Comparison of ENCODE assay signal across 10 cellular contexts in genomic region chr10:44980309-44981171, GRCh38. TPM values are rescaled to one million over a fixed set of nuclear protein-coding genes. Genes with fewer than 3 reads are reported as not detected.
DNase-seq lines count a peak whose midpoint lies in the region; ATAC-seq and TF ChIP-seq lines count a peak whose summit lies in the region.
"Had no signal": no experiment of that assay in that cellular context is flagged by ENCODE, and none has a peak within 500 bp of the region (broad histone marks: within the 10 kb centered on the region; RNA-seq: fewer than 3 reads in every experiment).

No MANE protein-coding gene starts in this region.

- POLR2A ChIA-PET in naive thymus-derived CD4-positive, alpha-beta T cell (lab: Charles Lee): no interaction called here

- H3K36me3 Mint-ChIP-seq in chondrocyte (ENCODE audit: low read depth): peaks cover 6% of the 10 kb centered on the region
- H3K36me3 Mint-ChIP-seq in naive thymus-derived CD4-positive, alpha-beta T cell: peaks cover 0 to 5% (median 0%) of the 10 kb centered on the region in 5 donors

- WGBS in transverse colon (ENCODE audit: low coverage in 1 of 2), 2 donors: 60 to 81% methylated on average over 1 to 14 of the region's 14 CpGs

- no peaks in the 10 kb centered on the region for H3K9me3 ChIP-seq in transverse colon
- H3K9me3 ChIP-seq in naive thymus-derived CD4-positive, alpha-beta T cell (ENCODE audit: control insufficient read depth in 2 of 3, low read length in 3 of 3): no peaks in the 10 kb centered on the region
- H3K9me3 ChIP-seq: prostate gland had no signal

- in situ Hi-C loops in transverse colon (cut with MboI; ENCODE audit: low pct_ligation_motif_present in 1 of 4, low pct_unique_long_range_greater_than_20kb in 1 of 4, low sequenced_read_pairs in 3 of 4): no loop called here

- intact Hi-C loops in transverse colon (cut with DNase I; ENCODE audit: low total_unique reads): no loop called here
- intact Hi-C loops in naive thymus-derived CD4-positive, alpha-beta T cell (cut with micrococcal nuclease): no loop called here

- no peaks in the 10 kb centered on the region for H3K36me3 ChIP-seq in transverse colon
- no peaks in the 10 kb centered on the region for H3K36me3 ChIP-seq in naive thymus-derived CD4-positive, alpha-beta T cell (ENCODE audit: control insufficient read depth in 2 of 3, insufficient read depth in 3 of 3, low read length in 3 of 3)
- H3K36me3 ChIP-seq: prostate gland had no signal

- H3K4me1 Mint-ChIP-seq in chondrocyte (ENCODE audit: low read depth): peaks cover 92% of the 10 kb centered on the region
- H3K4me1 Mint-ChIP-seq in naive thymus-derived CD4-positive, alpha-beta T cell: peaks cover 0 to 36% (median 14%) of the 10 kb centered on the region in 7 donors

- H3K27me3 ChIP-seq in transverse colon: no peaks in the 10 kb centered on the region
- no peaks in the 10 kb centered on the region for H3K27me3 ChIP-seq in naive thymus-derived CD4-positive, alpha-beta T cell (ENCODE audit: control insufficient read depth in 2 of 2, insufficient read depth in 2 of 2, low read length in 2 of 2)

- H3K9me3 Mint-ChIP-seq in chondrocyte (ENCODE audit: low read depth): no peaks in the 10 kb centered on the region
- H3K9me3 Mint-ChIP-seq in naive thymus-derived CD4-positive, alpha-beta T cell: no peaks in the 10 kb centered on the region

- ATAC-seq in naive thymus-derived CD4-positive, alpha-beta T cell: no peak

- H3K27ac Mint-ChIP-seq in chondrocyte (ENCODE audit: unreplicated experiment): peak overlapping the region; percentile 99
- peak overlapping the region in 4 of 9 donors; percentile 4 to 39 (median 24) for H3K27ac Mint-ChIP-seq in naive thymus-derived CD4-positive, alpha-beta T cell

- TF ChIP-seq POLR2A in transverse colon (IDR thresholded peaks at IDR 0.05): no peak

- TF ChIP-seq CTCF in chondrocyte (IDR thresholded peaks at IDR 0.05): no peak
- no peak for TF ChIP-seq CTCF in transverse colon (IDR thresholded peaks at IDR 0.05)

- no peak for TF ChIP-seq EP300 in transverse colon (IDR thresholded peaks at IDR 0.05; ENCODE audit: low read depth)

- H3K4me3 ChIP-seq in transverse colon: no peak overlapping the region
- no peak overlapping the region for H3K4me3 ChIP-seq in naive thymus-derived CD4-positive, alpha-beta T cell (ENCODE audit: low read length)
- H3K4me3 ChIP-seq: prostate gland had no signal

- DNase-seq in NCI-H82 (lab: John Stamatoyannopoulos, UW) (peak; percentile 27), NCI-H82 treated with DMSO at 0.1 percent for 48 hours (lab: John Stamatoyannopoulos, UW; ENCODE audit: unreplicated experiment) (no peak), chondrocyte (ENCODE audit: low spot score) (no peak), lung microvascular endothelial cell (ENCODE audit: low read depth in 2 of 2) (peak; percentile 37 to 86), transverse colon (no peak), NOMO-1 (lab: John Stamatoyannopoulos, UW; ENCODE audit: unreplicated experiment in 2 of 2) (no peak), NCI-H2081 (lab: John Stamatoyannopoulos, UW) (no peak)
- no peak for DNase-seq in naive thymus-derived CD4-positive, alpha-beta T cell
- DNase-seq: SIG-M5 had no signal

- no peaks in the 10 kb centered on the region for H3K27me3 Mint-ChIP-seq in chondrocyte (ENCODE audit: low read depth)
- no peaks in the 10 kb centered on the region for H3K27me3 Mint-ChIP-seq in naive thymus-derived CD4-positive, alpha-beta T cell

- H3K4me3 Mint-ChIP-seq in chondrocyte (ENCODE audit: unreplicated experiment): no peak overlapping the region
- H3K4me3 Mint-ChIP-seq in naive thymus-derived CD4-positive, alpha-beta T cell: no peak overlapping the region

- H3K27ac ChIP-seq in transverse colon: peak overlapping the region; percentile 87 to 95 (median 87)
- H3K27ac ChIP-seq in naive thymus-derived CD4-positive, alpha-beta T cell (ENCODE audit: low read depth, low read length): no peak overlapping the region

- H3K4me1 ChIP-seq in transverse colon: peaks cover 35 to 64% (median 50%) of the 10 kb centered on the region in 4 donors
- H3K4me1 ChIP-seq in naive thymus-derived CD4-positive, alpha-beta T cell (ENCODE audit: control insufficient read depth in 2 of 2, insufficient read depth in 2 of 2, low read length in 2 of 2): peaks cover 0 to 10% of the 10 kb centered on the region in 2 donors

- CTCF ChIA-PET in naive thymus-derived CD4-positive, alpha-beta T cell (lab: Charles Lee): interaction anchor here (0.6 to 0.7 kb wide), 2 partner anchors 48 to 93 kb away, joined by 3 read pairs; no protein-coding TSS in a partner anchor

RNA-seq across cellular contexts. Expression of gene DEPP1, which starts 1.9 kb away (rescaled TPM):
- total RNA-seq in chondrocyte: 9.4 to 105 TPM (median 105 TPM) in 3 replicates
- 164 and 225 TPM in 2 replicates for total RNA-seq in lung microvascular endothelial cell
- 100 to 1,000 TPM in 2 of 4 donors, 10 to 100 TPM in 2; 14.6 to 109 (median 76.6) TPM for total RNA-seq in transverse colon
- 1 to 10 TPM in 1 of 5 experiments, under 1 TPM in 3, not detected in 1; 0.24 to 4.0 (median 0.61) TPM for total RNA-seq in naive thymus-derived CD4-positive, alpha-beta T cell
- under 1 TPM; 0.41 to 0.67 TPM for polyA plus RNA-seq in naive thymus-derived CD4-positive, alpha-beta T cell

RNA-seq across cellular contexts. Expression of gene ZNF22, which starts 20.2 kb away (rescaled TPM):
- total RNA-seq in chondrocyte (15.5 to 21.6 TPM (median 19.8 TPM) in 3 replicates), lung microvascular endothelial cell (30.1 and 39.3 TPM in 2 replicates), transverse colon (10 to 100 TPM in 1 of 4 donors, 1 to 10 TPM in 3; 4.6 to 14.3 (median 9.5) TPM)
- total RNA-seq in naive thymus-derived CD4-positive, alpha-beta T cell: 10 to 100 TPM; 13.1 to 33.6 (median 27.4) TPM
- polyA plus RNA-seq in naive thymus-derived CD4-positive, alpha-beta T cell: 10 to 100 TPM; 41.1 to 44.7 TPM

RNA-seq across cellular contexts. Expression of gene RASSF4, which starts 20.9 kb away (rescaled TPM):
- 24.6 to 37.8 TPM (median 35.9 TPM) in 3 replicates for total RNA-seq in chondrocyte
- 6.1 and 14.1 TPM in 2 replicates for total RNA-seq in lung microvascular endothelial cell
- 10 to 100 TPM; 26.8 to 37.8 (median 27.5) TPM for total RNA-seq in transverse colon
- total RNA-seq in naive thymus-derived CD4-positive, alpha-beta T cell: 10 to 100 TPM in 1 of 5 experiments, 1 to 10 TPM in 4; 1.9 to 53.4 (median 3.0) TPM
- 1 to 10 TPM in 1 of 2 donors, under 1 TPM in 1; 0.84 to 1.3 TPM for polyA plus RNA-seq in naive thymus-derived CD4-positive, alpha-beta T cell

Comparison
In these comparisons a context has a peak if more than half of its experiments do, and no peak if none do; other contexts are left out.
1. DNase-seq: peak in NCI-H82 (single experiment) and lung microvascular endothelial cell (2 of 2); none in NCI-H82 treated with DMSO at 0.1 percent for 48 hours (single experiment), chondrocyte (single experiment), transverse colon (single experiment), NOMO-1 (0 of 2), naive thymus-derived CD4-positive, alpha-beta T cell (0 of 9) and NCI-H2081 (0 of 2).